ENCODE assay signal across 10 cellular contexts in the genomic region with DNA sequence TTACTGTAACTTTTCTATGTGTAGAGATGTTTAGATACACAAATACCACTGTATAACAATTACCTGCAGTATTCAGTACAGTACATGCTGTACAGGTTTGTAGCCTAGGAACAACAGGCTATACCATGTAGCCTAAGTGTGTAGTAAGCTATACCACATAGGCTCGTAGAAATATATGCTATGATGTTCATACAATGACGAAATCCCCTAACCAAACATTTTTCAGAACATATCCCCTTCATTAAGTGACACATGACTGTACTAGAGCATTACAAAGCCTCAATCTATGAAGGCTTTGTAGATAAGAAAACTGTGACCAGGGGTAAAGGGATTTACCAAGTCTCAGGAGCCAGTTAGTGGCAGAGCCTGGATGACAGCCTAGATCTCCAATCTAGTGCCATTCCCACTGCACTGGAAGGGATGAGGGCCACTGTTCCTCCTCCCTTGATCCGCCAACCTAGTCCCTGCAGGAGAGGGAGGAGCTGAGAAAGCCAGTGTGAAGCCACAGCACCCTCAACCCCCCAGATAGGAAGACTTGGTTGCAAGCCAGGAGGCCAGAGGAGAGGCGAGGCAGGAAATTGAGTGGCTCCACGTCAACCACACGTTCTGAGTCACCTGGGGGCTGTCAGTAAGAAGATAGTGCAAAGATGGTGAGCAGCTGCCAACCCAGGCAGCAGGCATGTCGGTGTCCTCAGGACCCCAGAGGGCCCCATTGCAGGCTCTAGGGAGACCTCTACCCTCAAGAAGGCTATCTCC.
DNase-seq lines count a peak whose midpoint lies in the region; ATAC-seq and TF ChIP-seq lines count a peak whose summit lies in the region.
"Had no signal": no experiment of that assay in that cellular context is flagged by ENCODE, and none has a peak within 500 bp of the region (broad histone marks: within the 10 kb centered on the region; RNA-seq: fewer than 3 reads in every experiment).

No MANE protein-coding gene starts in this region.

- peak; percentile 23 to 83 (median 70) for DNase-seq in CD8-positive, alpha-beta T cell
- DNase-seq in RWPE1 (ENCODE audit: low spot score) (peak; percentile 57), osteoblast (ENCODE audit: insufficient read length, low spot score, missing footprints) (no peak), NCI-H1930 (lab: John Stamatoyannopoulos, UW) (no peak), putamen (ENCODE audit: low spot score) (no peak)
- peak; percentile 71 for DNase-seq in activated T-helper 9 cell treated with anti-CD3 and anti-CD28 coated beads, Interleukin-2, amount 50 U/mL, for 16 hours (ENCODE audit: low read depth)
- DNase-seq: DMS 273 treated with DMSO at 0.1 percent for 48 hours had no signal

- no peaks in the 10 kb centered on the region for H3K36me3 Mint-ChIP-seq in CD8-positive, alpha-beta T cell

- H3K4me2 ChIP-seq in osteoblast (ENCODE audit: insufficient read depth, low read length), result no peak overlapping the region

- no peak for TF ChIP-seq CTCF in CD8-positive, alpha-beta T cell (IDR thresholded peaks at IDR 0.05)
- TF ChIP-seq CTCF in RWPE1 (conservative IDR thresholded peaks at IDR 0.05; ENCODE audit: low read depth) (no peak), osteoblast (IDR thresholded peaks at IDR 0.05; ENCODE audit: extremely low read depth, low read depth, low read length) (no peak)

- H2AFZ ChIP-seq in osteoblast (ENCODE audit: low read length), result peak overlapping the region; percentile 17

- no peak overlapping the region for H3K27ac ChIP-seq in CD8-positive, alpha-beta T cell (ENCODE audit: low read depth, low read length)
- H3K27ac ChIP-seq in RWPE1 (peak overlapping the region; percentile 20; the same call in 1 of the 2 replicates), osteoblast (ENCODE audit: low read depth, low read length) (no peak overlapping the region)
- H3K27ac ChIP-seq: HL-60 had no signal

- POLR2A ChIA-PET in CD8-positive, alpha-beta T cell (lab: Charles Lee), result no interaction called here
- POLR2A ChIA-PET in RWPE1 (lab: Yijun Ruan, JAX; ENCODE audit: low non-redundant PET), result no interaction called here

- H3K27me3 ChIP-seq in CD8-positive, alpha-beta T cell (ENCODE audit: insufficient read depth, low read length), result no peaks in the 10 kb centered on the region
- peaks cover 4% of the 10 kb centered on the region for H3K27me3 ChIP-seq in osteoblast (ENCODE audit: insufficient read depth, low read length)

- H3K4me1 Mint-ChIP-seq in CD8-positive, alpha-beta T cell (ENCODE audit: low read depth), result peaks cover 25% of the 10 kb centered on the region

- H3K79me2 ChIP-seq in osteoblast (ENCODE audit: insufficient read depth, low read length), result no peaks in the 10 kb centered on the region

- no peaks in the 10 kb centered on the region for H3K9me3 Mint-ChIP-seq in CD8-positive, alpha-beta T cell

- peak; percentile 79 for ATAC-seq in CD8-positive, alpha-beta T cell
- ATAC-seq in GM21723 (IDR thresholded peaks at IDR 0.05; ENCODE audit: unreplicated experiment), result no peak
- ATAC-seq in GM21576 (IDR thresholded peaks at IDR 0.05; ENCODE audit: unreplicated experiment), result no peak

- CTCF ChIA-PET in CD8-positive, alpha-beta T cell (lab: Charles Lee), result no interaction called here
- CTCF ChIA-PET in RWPE1 (lab: Yijun Ruan, JAX), result no interaction called here

- no peak overlapping the region for H3K4me3 ChIP-seq in CD8-positive, alpha-beta T cell (ENCODE audit: low read depth, low read length)
- no peak overlapping the region for H3K4me3 ChIP-seq in osteoblast (ENCODE audit: insufficient read depth, low read length)

- H3K27ac Mint-ChIP-seq in CD8-positive, alpha-beta T cell, result peak overlapping the region; percentile 87

- H3K4me3 Mint-ChIP-seq in CD8-positive, alpha-beta T cell, result peak overlapping the region; percentile 42

- H3K4me1 ChIP-seq in CD8-positive, alpha-beta T cell (ENCODE audit: insufficient read depth, low read length), result peaks cover 14% of the 10 kb centered on the region
- H3K4me1 ChIP-seq in osteoblast (ENCODE audit: insufficient read depth, low read length), result peaks cover 4% of the 10 kb centered on the region

- no peaks in the 10 kb centered on the region for H3K9me3 ChIP-seq in CD8-positive, alpha-beta T cell (ENCODE audit: low read length)
- H3K9me3 ChIP-seq in osteoblast (ENCODE audit: low read depth, low read length), result no peaks in the 10 kb centered on the region

- intact Hi-C loops in CD8-positive, alpha-beta T cell (cut with DNase I, micrococcal nuclease), result loop anchor here (1.0 to 2.0 kb wide), 3 partner anchors 10 to 15 kb away; no protein-coding TSS in a partner anchor

- H3K36me3 ChIP-seq in CD8-positive, alpha-beta T cell (ENCODE audit: insufficient read depth, low read length), result no peaks in the 10 kb centered on the region
- no peaks in the 10 kb centered on the region for H3K36me3 ChIP-seq in osteoblast (ENCODE audit: insufficient read depth, low read length)

- no peaks in the 10 kb centered on the region for H4K20me1 ChIP-seq in osteoblast (ENCODE audit: insufficient read depth, low read length)

- H3K27me3 Mint-ChIP-seq in CD8-positive, alpha-beta T cell (ENCODE audit: low read depth), result no peaks in the 10 kb centered on the region

Comparison
In these comparisons a context has a peak if more than half of its experiments do, and no peak if none do; other contexts are left out.
1. DNase-seq: peak in CD8-positive, alpha-beta T cell (7 of 7), RWPE1 (single experiment) and activated T-helper 9 cell treated with anti-CD3 and anti-CD28 coated beads, Interleukin-2, amount 50 U/mL, for 16 hours (single experiment); none in osteoblast (single experiment), NCI-H1930 (0 of 2) and putamen (single experiment).